ENCODE assay signal across 21 cellular contexts in the genomic region with DNA sequence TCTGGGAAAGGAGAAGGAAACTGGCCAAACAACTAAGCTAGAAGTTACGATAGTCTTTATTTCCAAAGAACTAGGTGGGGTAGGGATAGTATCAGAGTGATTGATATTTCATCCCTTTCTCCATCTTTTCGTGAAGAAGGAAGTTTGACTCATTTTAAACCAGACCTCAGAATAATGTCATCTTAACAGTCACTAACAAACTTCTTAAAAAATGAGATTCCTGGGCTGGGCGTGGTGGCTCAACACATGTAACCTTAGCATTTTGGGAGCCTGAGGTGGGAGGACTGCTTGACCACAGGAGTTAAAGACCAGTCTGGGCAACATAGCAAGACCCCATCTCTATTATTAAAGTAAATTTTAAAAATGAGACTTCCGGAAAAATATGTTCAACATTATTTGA.
DNase-seq lines count a peak whose midpoint lies in the region; ATAC-seq, FAIRE-seq and TF ChIP-seq lines count a peak whose summit lies in the region.
"Had no signal": no experiment of that assay in that cellular context is flagged by ENCODE, and none has a peak within 500 bp of the region (broad histone marks: within the 10 kb centered on the region; RNA-seq: fewer than 3 reads in every experiment).

No MANE protein-coding gene starts in this region.

- FAIRE-seq in astrocyte (lab: Jason Lieb, UNC), result no peak

- TF ChIP-seq RAD21 in IMR-90 (IDR thresholded peaks at IDR 0.05; ENCODE audit: low read length), result no peak

- CTCF ChIA-PET in IMR-90 (lab: Yijun Ruan, JAX), result interaction anchor here (1.5 kb wide), 1 partner anchor 70 kb away, joined by 4 read pairs; no protein-coding TSS in a partner anchor

- intact Hi-C loops in IMR-90 (cut with micrococcal nuclease), result loop anchor here (5.0 kb wide), 1 partner anchor 70 kb away; a partner anchor contains a TSS

- H3K27me3 ChIP-seq in IMR-90 (ENCODE audit: control insufficient read depth, insufficient read depth, low read length), result no peaks in the 10 kb centered on the region
- H3K27me3 ChIP-seq in astrocyte (ENCODE audit: insufficient read depth, low read length), result no peaks in the 10 kb centered on the region
- H3K27me3 ChIP-seq: tibial nerve had no signal

- peak overlapping the region in 1 of 2 experiments; percentile 24; a peak in 2 of 4 replicates for H4K8ac ChIP-seq in IMR-90 (ENCODE audit: low read depth in 2 of 2, low read length in 2 of 2)

- H3K79me1 ChIP-seq in IMR-90 (ENCODE audit: low read depth in 1 of 2, low read length in 2 of 2), result no peaks in the 10 kb centered on the region

- no peak for TF ChIP-seq POLR2A in IMR-90 (IDR thresholded peaks at IDR 0.05; ENCODE audit: low read depth, low read length)

- no peak overlapping the region; the same call in 1 of the 2 replicates for H2AK5ac ChIP-seq in IMR-90 (ENCODE audit: low read depth, low read length)

- peaks cover 9% of the 10 kb centered on the region for H3K4me1 Mint-ChIP-seq in astrocyte (ENCODE audit: low read depth, unreplicated experiment)
- H3K4me1 Mint-ChIP-seq: activated T-helper 17 cell treated with anti-CD3 and anti-CD28 coated beads, Interleukin-2, amount 50 U/mL, for 72 hours had no signal

- H4K20me1 ChIP-seq in IMR-90 (ENCODE audit: insufficient read depth, low read length) (no peaks in the 10 kb centered on the region), astrocyte (ENCODE audit: insufficient read depth, low read length) (no peaks in the 10 kb centered on the region)

- no TSS peak for BruUV-seq in IMR-90 (replicated peaks; lab: Mats Ljungman, UMichigan)

- peak overlapping the region; percentile 85 for H4K5ac ChIP-seq in IMR-90 (ENCODE audit: low read depth, low read length)

- POLR2A ChIA-PET in IMR-90 (lab: Charles Lee; ENCODE audit: unreplicated experiment), result no interaction called here

- peak overlapping the region; percentile 35; the same call in 1 of the 2 replicates for H3K18ac ChIP-seq in IMR-90 (ENCODE audit: low read depth, low read length)

- peak overlapping the region; percentile 43; the same call in 1 of the 2 replicates for H3K14ac ChIP-seq in IMR-90 (replicated peaks; ENCODE audit: low read depth, low read length)

- in situ Hi-C loops in IMR-90 (cut with MboI; ENCODE audit: low sequenced_read_pairs), result no loop called here

- peaks cover 2% of the 10 kb centered on the region; the same call in 1 of the 2 replicates for H3K9me1 ChIP-seq in IMR-90 (ENCODE audit: insufficient read depth, low read length)

- ATAC-seq in IMR-90 (ENCODE audit: low read depth), result no peak
- ATAC-seq in activated CD4-positive, CD25-positive, alpha-beta regulatory T cell treated with anti-CD3 and anti-CD28 coated beads, Interleukin-2, amount 50 U/mL, for 24 hours, result no peak
- ATAC-seq: activated T-helper 17 cell treated with anti-CD3 and anti-CD28 coated beads, Interleukin-2, amount 50 U/mL, for 72 hours; stimulated activated naive CD8-positive, alpha-beta T cell treated with anti-CD3 and anti-CD28 coated beads, Interleukin-15, Interleukin-2, amounts not matched to agents 100 U/mL and 50 U/mL, for 24 hours had no signal

- peak overlapping the region; percentile 94; the same call in 1 of the 3 replicates for H2BK15ac ChIP-seq in IMR-90 (ENCODE audit: low read depth, low read length)

- peak overlapping the region; percentile 43; the same call in 1 of the 2 replicates for H2BK20ac ChIP-seq in IMR-90 (ENCODE audit: low read depth, low read length)

- no peak overlapping the region for H2AK9ac ChIP-seq in IMR-90 (replicated peaks; ENCODE audit: low read depth, low read length, poor library complexity)

- no peak overlapping the region for H3K4me2 ChIP-seq in IMR-90 (ENCODE audit: low read depth, low read length)
- H3K4me2 ChIP-seq in astrocyte (ENCODE audit: low read length), result no peak overlapping the region

- no peak for TF ChIP-seq CTCF in IMR-90 (conservative IDR thresholded peaks at IDR 0.05; ENCODE audit: low read depth, low read length)
- TF ChIP-seq CTCF in astrocyte (IDR thresholded peaks at IDR 0.05; ENCODE audit: insufficient read depth, low read depth, low read length), result no peak

- peak; percentile 5 for DNase-seq in CD1c-positive myeloid dendritic cell (ENCODE audit: extremely low spot score)
- no peak for DNase-seq in IMR-90
- DNase-seq in astrocyte (ENCODE audit: low read depth), result peak; percentile 76
- DNase-seq in myocyte (ENCODE audit: low read depth), result peak; percentile 11
- DNase-seq in medulla oblongata (ENCODE audit: extremely low spot score), result no peak
- no peak for DNase-seq in activated CD4-positive, CD25-positive, alpha-beta regulatory T cell treated with anti-CD3 and anti-CD28 coated beads, Interleukin-2, amount 50 U/mL, for 72 hours
- DNase-seq in substantia nigra (lab: John Stamatoyannopoulos, UW), result no peak
- DNase-seq: activated CD4-positive, alpha-beta T cell treated with anti-CD3 and anti-CD28 coated beads, Interleukin-2, amount 50 U/mL, for 1 hour; BE2C; cortex of kidney; NCI-H2029 treated with DMSO at 0.1 percent for 48 hours; NCI-H446 treated with DMSO at 0.1 percent for 48 hours; stimulated activated CD4-positive, alpha-beta T cell treated with anti-CD3 and anti-CD28 coated beads, Interleukin-4, amount 100 ng/mL, for 1 hour; stimulated activated naive CD8-positive, alpha-beta T cell treated with anti-CD3 and anti-CD28 coated beads, Interleukin-15, Interleukin-2, amounts not matched to agents 100 U/mL and 50 U/mL, for 24 hours; SW 1271 had no signal

- H3K9me3 ChIP-seq in IMR-90 (ENCODE audit: control insufficient read depth, insufficient read depth, low read length), result no peaks in the 10 kb centered on the region
- H3K9me3 ChIP-seq in astrocyte (ENCODE audit: insufficient read depth, low read depth, low read length), result no peaks in the 10 kb centered on the region
- H3K9me3 ChIP-seq: BE2C, tibial nerve had no signal

- H3K4me3 ChIP-seq in IMR-90 (ENCODE audit: insufficient read depth, low read depth, low read length) (no peak overlapping the region), astrocyte (ENCODE audit: insufficient read depth, low read depth, low read length) (no peak overlapping the region)
- H3K4me3 ChIP-seq: tibial nerve had no signal

- peak overlapping the region; percentile 2 for H2BK5ac ChIP-seq in IMR-90 (ENCODE audit: low read depth, low read length, poor library complexity, severe bottlenecking)

- H3K9ac ChIP-seq in IMR-90 (ENCODE audit: low read depth, low read length) (no peak overlapping the region), astrocyte (ENCODE audit: low read length) (no peak overlapping the region)

- H2AFZ ChIP-seq in IMR-90 (replicated peaks; ENCODE audit: low read length, poor library complexity) (no peak overlapping the region), astrocyte (ENCODE audit: low read depth, low read length) (no peak overlapping the region)

- dilution Hi-C loops in IMR-90 (cut with HindIII; ENCODE audit: low sequenced_read_pairs, unreplicated experiment), result no loop called here

- H3K4me3 Mint-ChIP-seq in astrocyte (ENCODE audit: unreplicated experiment), result no peak overlapping the region
- H3K4me3 Mint-ChIP-seq: activated T-helper 17 cell treated with anti-CD3 and anti-CD28 coated beads, Interleukin-2, amount 50 U/mL, for 72 hours; brain; IgD-negative memory B cell had no signal

- no peaks in the 10 kb centered on the region for H3K27me3 Mint-ChIP-seq in astrocyte (ENCODE audit: low read depth, unreplicated experiment)
- H3K27me3 Mint-ChIP-seq: brain had no signal

- peaks cover 9% of the 10 kb centered on the region for H3K9me3 Mint-ChIP-seq in astrocyte (ENCODE audit: unreplicated experiment)

- peaks cover 8% of the 10 kb centered on the region for H3K4me1 ChIP-seq in IMR-90 (ENCODE audit: control insufficient read depth, insufficient read depth, low read length)
- peaks cover 5% of the 10 kb centered on the region for H3K4me1 ChIP-seq in astrocyte (ENCODE audit: insufficient read depth, low read length)
- H3K4me1 ChIP-seq: BE2C, tibial nerve had no signal

- no CpG with 5 or more reads among the region's 4 CpGs for WGBS in IMR-90 (ENCODE audit: extremely low coverage in 2 of 2, insufficient read length in 1 of 2), 2 experiments

- H3K36me3 Mint-ChIP-seq in astrocyte (ENCODE audit: low read depth, unreplicated experiment), result no peaks in the 10 kb centered on the region

- peak overlapping the region; percentile 59 for H2BK120ac ChIP-seq in IMR-90 (ENCODE audit: low read depth, low read length)

- H3K4ac ChIP-seq in IMR-90 (ENCODE audit: low read depth, low read length), result peak overlapping the region; percentile 46; the same call in 1 of the 2 replicates

- H4K91ac ChIP-seq in IMR-90 (ENCODE audit: insufficient read depth, low read depth, low read length), result peak overlapping the region; percentile 32; the same call in 1 of the 2 replicates

- H3K27ac ChIP-seq in IMR-90 (ENCODE audit: insufficient read depth, low read length), result 0 out of 2 replicates have a peak overlapping the region, but pooled peaks have one; percentile 20
- H3K27ac ChIP-seq in astrocyte (ENCODE audit: low read depth, low read length), result peak overlapping the region; percentile 41
- no peak overlapping the region for H3K27ac ChIP-seq in substantia nigra (ENCODE audit: low read depth, low read length, poor library complexity, severe bottlenecking)
- H3K27ac ChIP-seq: HL-60, tibial nerve had no signal

- H3K23ac ChIP-seq in IMR-90 (ENCODE audit: low read depth, low read length), result no peak overlapping the region

- no peaks in the 10 kb centered on the region for H3K36me3 ChIP-seq in IMR-90 (ENCODE audit: control insufficient read depth, insufficient read depth, low read length)
- H3K36me3 ChIP-seq in astrocyte (ENCODE audit: insufficient read depth, low read length), result no peaks in the 10 kb centered on the region
- H3K36me3 ChIP-seq: BE2C, tibial nerve had no signal

- no peak overlapping the region for H3K27ac Mint-ChIP-seq in astrocyte (ENCODE audit: unreplicated experiment)
- H3K27ac Mint-ChIP-seq: activated T-helper 17 cell treated with anti-CD3 and anti-CD28 coated beads, Interleukin-2, amount 50 U/mL, for 72 hours; brain; IgD-negative memory B cell had no signal

- no peak overlapping the region for H3K56ac ChIP-seq in IMR-90 (ENCODE audit: extremely low read depth, insufficient read depth, low read length)

- H3K79me2 ChIP-seq in astrocyte (ENCODE audit: insufficient read depth, low read length), result no peaks in the 10 kb centered on the region

TF ChIP-seq in IMR-90, 13 proteins besides CTCF, POLR2A, EP300 and RAD21:
- TF ChIP-seq CEBPB (IDR thresholded peaks at IDR 0.05; ENCODE audit: low read depth, low read length), result no peak

Comparison
In these comparisons a context has a peak if more than half of its experiments do, and no peak if none do; other contexts are left out.
1. DNase-seq: peak in CD1c-positive myeloid dendritic cell (single experiment), astrocyte (single experiment) and myocyte (single experiment); none in IMR-90 (single experiment), medulla oblongata (single experiment), activated CD4-positive, CD25-positive, alpha-beta regulatory T cell treated with anti-CD3 and anti-CD28 coated beads, Interleukin-2, amount 50 U/mL, for 72 hours (single experiment) and substantia nigra (0 of 49).